9 cellular contexts compared by ENCODE assay signal in the genomic region with DNA sequence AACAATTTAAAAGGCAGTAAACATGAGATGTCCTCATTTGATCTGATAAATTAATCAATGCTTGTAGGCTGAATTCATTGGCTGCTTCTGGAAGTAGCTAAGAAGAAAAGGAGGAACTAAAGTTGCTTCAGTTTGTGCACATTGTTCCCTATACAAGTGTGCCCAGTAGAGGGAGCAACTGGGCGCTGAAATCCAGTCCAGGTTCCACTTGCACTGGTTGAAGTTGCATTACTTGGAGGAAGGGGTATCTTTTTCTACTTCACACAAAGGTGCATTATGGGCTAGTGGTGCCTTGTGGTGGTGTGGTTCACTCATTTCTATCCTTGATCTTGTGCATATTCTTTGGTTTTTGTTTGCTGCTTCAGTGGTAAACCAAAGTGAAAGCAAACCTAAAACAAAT.
DNase-seq lines count a peak whose midpoint lies in the region; ATAC-seq and TF ChIP-seq lines count a peak whose summit lies in the region.
"Had no signal": no experiment of that assay in that cellular context is flagged by ENCODE, and none has a peak within 500 bp of the region (broad histone marks: within the 10 kb centered on the region; RNA-seq: fewer than 3 reads in every experiment).

No MANE protein-coding gene starts in this region.

- no peak overlapping the region for H3K4ac ChIP-seq in mesenchymal stem cell (ENCODE audit: low read depth in 1 of 2, low read length in 2 of 2)

- H3K4me2 ChIP-seq in mesenchymal stem cell (ENCODE audit: low read length, poor library complexity, severe bottlenecking), result no peak overlapping the region

- H3K27me3 ChIP-seq in mesenchymal stem cell (ENCODE audit: control insufficient read depth in 1 of 2, insufficient read depth in 1 of 2, low read length in 2 of 2), result peaks cover 0 to 5% of the 10 kb centered on the region in 2 experiments
- H3K27me3 ChIP-seq: SJSA1 had no signal

- ATAC-seq in HG02610 (IDR thresholded peaks at IDR 0.05; ENCODE audit: unreplicated experiment) (peak; percentile 79), HG02981 (IDR thresholded peaks at IDR 0.05; ENCODE audit: unreplicated experiment) (no peak)

- H3K9me3 ChIP-seq in mesenchymal stem cell (ENCODE audit: control insufficient read depth, low read length), result no peaks in the 10 kb centered on the region
- H3K9me3 ChIP-seq: SJSA1 had no signal

- no peak overlapping the region for H3K23ac ChIP-seq in mesenchymal stem cell (ENCODE audit: low read length in 2 of 2)

- H2BK5ac ChIP-seq in mesenchymal stem cell (ENCODE audit: low read depth, low read length, poor library complexity, severe bottlenecking), result no peak overlapping the region

- H2AFZ ChIP-seq in mesenchymal stem cell (ENCODE audit: low read depth, low read length), result no peak overlapping the region

- 0% methylated on average over 1 of the region's 1 CpG for WGBS in mesenchymal stem cell

- H3K79me1 ChIP-seq in mesenchymal stem cell (replicated peaks; ENCODE audit: low read length, poor library complexity, severe bottlenecking), result no peaks in the 10 kb centered on the region

- no peak overlapping the region for H2AK5ac ChIP-seq in mesenchymal stem cell (ENCODE audit: low read length, severe bottlenecking)

- no peaks in the 10 kb centered on the region for H3K36me3 ChIP-seq in mesenchymal stem cell (ENCODE audit: control insufficient read depth in 1 of 2, insufficient read depth in 2 of 2, low read depth in 1 of 2, low read length in 2 of 2)
- H3K36me3 ChIP-seq: SJSA1 had no signal

- no peak overlapping the region for H3K4me3 ChIP-seq in AG09309 (ENCODE audit: control insufficient read depth, low read depth, low read length)
- H3K4me3 ChIP-seq in cardiac fibroblast (replicated peaks in 1 of 2; ENCODE audit: low read depth in 2 of 2, low read length in 2 of 2), result no peak overlapping the region
- no peak overlapping the region for H3K4me3 ChIP-seq in mesenchymal stem cell (ENCODE audit: insufficient read depth in 1 of 2, low read depth in 1 of 2, low read length in 2 of 2)
- H3K4me3 ChIP-seq: SJSA1 had no signal

- TF ChIP-seq CTCF in AG09309 (IDR thresholded peaks at IDR 0.05; ENCODE audit: control insufficient read depth, insufficient read depth, low read depth, low read length, missing control alignments), result peak; percentile 59
- TF ChIP-seq CTCF in GM10248 (IDR thresholded peaks at IDR 0.05; ENCODE audit: control extremely low read depth, extremely low read depth, low read depth, missing control alignments), result peak; percentile 46
- peak; percentile 49 for TF ChIP-seq CTCF in cardiac fibroblast (IDR thresholded peaks at IDR 0.05; ENCODE audit: low read depth, low read length)

- no peak overlapping the region for H3K27ac ChIP-seq in mesenchymal stem cell (ENCODE audit: low read length, poor library complexity, severe bottlenecking)
- H3K27ac ChIP-seq: SJSA1 had no signal

- no peaks in the 10 kb centered on the region for H3K4me1 ChIP-seq in mesenchymal stem cell (ENCODE audit: control insufficient read depth, insufficient read depth, low read depth, low read length)
- H3K4me1 ChIP-seq: SJSA1 had no signal

- H3K18ac ChIP-seq in mesenchymal stem cell (ENCODE audit: low read depth in 1 of 2, low read length in 2 of 2), result no peak overlapping the region

- H2BK12ac ChIP-seq in mesenchymal stem cell (ENCODE audit: low read length in 2 of 2), result no peak overlapping the region

- H2BK15ac ChIP-seq in mesenchymal stem cell (ENCODE audit: low read depth, poor library complexity, severe bottlenecking), result no peak overlapping the region

- H3K9ac ChIP-seq in mesenchymal stem cell (ENCODE audit: low read length), result no peak overlapping the region

- H4K91ac ChIP-seq in mesenchymal stem cell (ENCODE audit: low read length), result no peak overlapping the region

- H4K8ac ChIP-seq in mesenchymal stem cell (ENCODE audit: low read length), result no peak overlapping the region

- H3K14ac ChIP-seq in mesenchymal stem cell (ENCODE audit: low read length in 2 of 2), result no peak overlapping the region

- no peak for DNase-seq in AG09309 (ENCODE audit: low read depth)
- peak; percentile 16 for DNase-seq in GM10248 (ENCODE audit: extremely low spot score)
- peak; percentile 2 for DNase-seq in NCI-H2227 (lab: John Stamatoyannopoulos, UW; ENCODE audit: unreplicated experiment)
- DNase-seq in cardiac fibroblast (ENCODE audit: low read depth in 2 of 2), result peak; percentile 15 to 24
- peak; percentile 19 for DNase-seq in mesenchymal stem cell
- no peak for DNase-seq in NCI-H187 (lab: John Stamatoyannopoulos, UW)

- no peak overlapping the region for H2BK120ac ChIP-seq in mesenchymal stem cell (ENCODE audit: low read depth, low read length)

- CTCF ChIA-PET in GM10248 (lab: Yijun Ruan, JAX), result interaction anchor here (1.0 kb wide), 1 partner anchor 10 kb away, joined by 3 read pairs; no protein-coding TSS in a partner anchor

- POLR2A ChIA-PET in GM10248 (lab: Yijun Ruan, JAX), result no interaction called here

Comparison
In these comparisons a context has a peak if more than half of its experiments do, and no peak if none do; other contexts are left out.
1. DNase-seq: peak in GM10248 (single experiment), NCI-H2227 (single experiment), cardiac fibroblast (2 of 2) and mesenchymal stem cell (single experiment); none in AG09309 (single experiment) and NCI-H187 (0 of 2).
2. Peak in every context shown above with its lines, with median percentiles within 50 percentile points of each other: CTCF ChIP-seq.